15 cellular contexts compared by ENCODE assay signal in genomic region chr5:88758584-88758983, GRCh38.
DNase-seq lines count a peak whose midpoint lies in the region; ATAC-seq and TF ChIP-seq lines count a peak whose summit lies in the region.
"Had no signal": no experiment of that assay in that cellular context is flagged by ENCODE, and none has a peak within 500 bp of the region (broad histone marks: within the 10 kb centered on the region; RNA-seq: fewer than 3 reads in every experiment).

No MANE protein-coding gene starts in this region.

- no peak overlapping the region for H3K9ac ChIP-seq in colonic mucosa (ENCODE audit: low read depth in 2 of 2, low read length in 2 of 2)
- H3K9ac ChIP-seq: BLaER1 treated with 17β-estradiol and CSF1 and Interleukin-3, amounts not matched to agents 10 nM and 100 nM; GM23248 had no signal

- no peak overlapping the region for H3K4me3 ChIP-seq in foreskin fibroblast (ENCODE audit: low read depth in 1 of 2, low read length in 2 of 2)
- H3K4me3 ChIP-seq in colonic mucosa, result no peak overlapping the region
- H3K4me3 ChIP-seq: BLaER1 treated with 17β-estradiol and CSF1 and Interleukin-3, amounts not matched to agents 10 nM and 100 nM; GM23248 had no signal

- H3K9me3 ChIP-seq in colonic mucosa, result no peaks in the 10 kb centered on the region
- H3K9me3 ChIP-seq: BLaER1 treated with 17β-estradiol and CSF1 and Interleukin-3, amounts not matched to agents 10 nM and 100 nM had no signal

- H3K27ac Mint-ChIP-seq in activated CD8-positive, alpha-beta T cell treated with anti-CD3 and anti-CD28 coated beads for 36 hours, result no peak overlapping the region
- no peak overlapping the region for H3K27ac Mint-ChIP-seq in activated CD8-positive, alpha-beta T cell treated with anti-CD3 and anti-CD28 coated beads, Interleukin-2, amount 10 ng/mL, durations not matched to agents 7 days and 5 days
- H3K27ac Mint-ChIP-seq in WTC11, result no peak overlapping the region
- peak overlapping the region in 4 of 6 donors; percentile 9 to 83 (median 78) for H3K27ac Mint-ChIP-seq in naive B cell
- H3K27ac Mint-ChIP-seq in stimulated activated memory B cell treated with anti-CD40 and anti-IgM and Interleukin-4, amounts not matched to agents 10 μg/mL and 1 μg/mL and 100 μg/mL, for 72 hours, result peak overlapping the region; percentile 51
- H3K27ac Mint-ChIP-seq: CD4-positive, CD25-positive, alpha-beta regulatory T cell had no signal

- no peaks in the 10 kb centered on the region for H3K27me3 ChIP-seq in colonic mucosa
- H3K27me3 ChIP-seq: BLaER1 treated with 17β-estradiol and CSF1 and Interleukin-3, amounts not matched to agents 10 nM and 100 nM had no signal

- POLR2A ChIA-PET in activated CD8-positive, alpha-beta T cell treated with anti-CD3 and anti-CD28 coated beads for 36 hours (lab: Charles Lee), result no interaction called here
- POLR2A ChIA-PET in activated CD8-positive, alpha-beta T cell treated with anti-CD3 and anti-CD28 coated beads, Interleukin-2, amount 10 ng/mL, durations not matched to agents 7 days and 5 days (lab: Charles Lee), result no interaction called here
- POLR2A ChIA-PET in WTC11 (lab: Charles Lee), result no interaction called here

- no peak overlapping the region for H3K27ac ChIP-seq in colonic mucosa
- H3K27ac ChIP-seq: 22Rv1, GM23248, HL-60 had no signal

- no peak for TF ChIP-seq CTCF in activated CD8-positive, alpha-beta T cell treated with anti-CD3 and anti-CD28 coated beads for 36 hours (IDR thresholded peaks at IDR 0.05)
- no peak for TF ChIP-seq CTCF in WTC11 (IDR thresholded peaks at IDR 0.05)
- TF ChIP-seq CTCF in foreskin fibroblast (IDR thresholded peaks at IDR 0.05; ENCODE audit: low read depth, low read length), result no peak
- TF ChIP-seq CTCF in colonic mucosa (IDR thresholded peaks at IDR 0.05), result no peak

- H3K36me3 ChIP-seq in colonic mucosa, result no peaks in the 10 kb centered on the region

- CTCF ChIA-PET in activated CD8-positive, alpha-beta T cell treated with anti-CD3 and anti-CD28 coated beads for 36 hours (lab: Charles Lee), result no interaction called here
- CTCF ChIA-PET in activated CD8-positive, alpha-beta T cell treated with anti-CD3 and anti-CD28 coated beads, Interleukin-2, amount 10 ng/mL, durations not matched to agents 7 days and 5 days (lab: Charles Lee), result no interaction called here
- CTCF ChIA-PET in WTC11 (lab: Charles Lee), result no interaction called here

- H3K4me3 Mint-ChIP-seq in activated CD8-positive, alpha-beta T cell treated with anti-CD3 and anti-CD28 coated beads for 36 hours, result no peak overlapping the region
- H3K4me3 Mint-ChIP-seq in activated CD8-positive, alpha-beta T cell treated with anti-CD3 and anti-CD28 coated beads, Interleukin-2, amount 10 ng/mL, durations not matched to agents 7 days and 5 days, result no peak overlapping the region
- no peak overlapping the region for H3K4me3 Mint-ChIP-seq in WTC11
- H3K4me3 Mint-ChIP-seq in naive B cell, result no peak overlapping the region
- no peak overlapping the region for H3K4me3 Mint-ChIP-seq in stimulated activated memory B cell treated with anti-CD40 and anti-IgM and Interleukin-4, amounts not matched to agents 10 μg/mL and 1 μg/mL and 100 μg/mL, for 72 hours
- H3K4me3 Mint-ChIP-seq: CD4-positive, CD25-positive, alpha-beta regulatory T cell had no signal

- no peaks in the 10 kb centered on the region for H3K36me3 Mint-ChIP-seq in activated CD8-positive, alpha-beta T cell treated with anti-CD3 and anti-CD28 coated beads for 36 hours (ENCODE audit: low read depth)
- no peaks in the 10 kb centered on the region for H3K36me3 Mint-ChIP-seq in activated CD8-positive, alpha-beta T cell treated with anti-CD3 and anti-CD28 coated beads, Interleukin-2, amount 10 ng/mL, durations not matched to agents 7 days and 5 days (ENCODE audit: low read depth)
- no peaks in the 10 kb centered on the region for H3K36me3 Mint-ChIP-seq in WTC11
- H3K36me3 Mint-ChIP-seq in naive B cell, result peaks cover 31 to 43% of the 10 kb centered on the region in 2 donors
- peaks cover 55% of the 10 kb centered on the region for H3K36me3 Mint-ChIP-seq in stimulated activated memory B cell treated with anti-CD40 and anti-IgM and Interleukin-4, amounts not matched to agents 10 μg/mL and 1 μg/mL and 100 μg/mL, for 72 hours
- H3K36me3 Mint-ChIP-seq: CD4-positive, CD25-positive, alpha-beta regulatory T cell had no signal

- no peaks in the 10 kb centered on the region for H3K4me1 ChIP-seq in colonic mucosa

- H3K9me3 Mint-ChIP-seq in activated CD8-positive, alpha-beta T cell treated with anti-CD3 and anti-CD28 coated beads for 36 hours, result no peaks in the 10 kb centered on the region
- no peaks in the 10 kb centered on the region for H3K9me3 Mint-ChIP-seq in activated CD8-positive, alpha-beta T cell treated with anti-CD3 and anti-CD28 coated beads, Interleukin-2, amount 10 ng/mL, durations not matched to agents 7 days and 5 days (ENCODE audit: insufficient read depth)
- H3K9me3 Mint-ChIP-seq in WTC11 (no peaks in the 10 kb centered on the region), naive B cell (no peaks in the 10 kb centered on the region)
- no peaks in the 10 kb centered on the region for H3K9me3 Mint-ChIP-seq in stimulated activated memory B cell treated with anti-CD40 and anti-IgM and Interleukin-4, amounts not matched to agents 10 μg/mL and 1 μg/mL and 100 μg/mL, for 72 hours

- peaks cover 14% of the 10 kb centered on the region for H3K27me3 Mint-ChIP-seq in activated CD8-positive, alpha-beta T cell treated with anti-CD3 and anti-CD28 coated beads for 36 hours
- peaks cover 6% of the 10 kb centered on the region for H3K27me3 Mint-ChIP-seq in activated CD8-positive, alpha-beta T cell treated with anti-CD3 and anti-CD28 coated beads, Interleukin-2, amount 10 ng/mL, durations not matched to agents 7 days and 5 days (ENCODE audit: low read depth)
- H3K27me3 Mint-ChIP-seq in WTC11 (ENCODE audit: low read depth), result peaks cover 2% of the 10 kb centered on the region; the same call in 1 of the 2 replicates
- no peaks in the 10 kb centered on the region for H3K27me3 Mint-ChIP-seq in naive B cell
- H3K27me3 Mint-ChIP-seq in stimulated activated memory B cell treated with anti-CD40 and anti-IgM and Interleukin-4, amounts not matched to agents 10 μg/mL and 1 μg/mL and 100 μg/mL, for 72 hours, result no peaks in the 10 kb centered on the region

- ATAC-seq in activated CD8-positive, alpha-beta T cell treated with anti-CD3 and anti-CD28 coated beads for 36 hours, result no peak
- no peak for ATAC-seq in activated CD8-positive, alpha-beta T cell treated with anti-CD3 and anti-CD28 coated beads, Interleukin-2, amount 10 ng/mL, durations not matched to agents 7 days and 5 days
- ATAC-seq in WTC11 (peak; percentile 52; the same call in 1 of the 2 replicates), naive B cell (ENCODE audit: low read depth in 2 of 2) (no peak), GM21619 (IDR thresholded peaks at IDR 0.05; ENCODE audit: unreplicated experiment) (no peak)
- ATAC-seq in stimulated activated memory B cell treated with anti-CD40 and anti-IgM and Interleukin-4, amounts not matched to agents 10 μg/mL and 1 μg/mL and 100 μg/mL, for 72 hours, result no peak

- peaks cover 10% of the 10 kb centered on the region for H3K4me1 Mint-ChIP-seq in activated CD8-positive, alpha-beta T cell treated with anti-CD3 and anti-CD28 coated beads for 36 hours (ENCODE audit: low read depth)
- H3K4me1 Mint-ChIP-seq in activated CD8-positive, alpha-beta T cell treated with anti-CD3 and anti-CD28 coated beads, Interleukin-2, amount 10 ng/mL, durations not matched to agents 7 days and 5 days (ENCODE audit: low read depth), result peaks cover 8% of the 10 kb centered on the region
- H3K4me1 Mint-ChIP-seq in WTC11 (peaks cover 13% of the 10 kb centered on the region), naive B cell (peaks cover 24 to 27% (median 26%) of the 10 kb centered on the region in 3 donors)
- peaks cover 47% of the 10 kb centered on the region for H3K4me1 Mint-ChIP-seq in stimulated activated memory B cell treated with anti-CD40 and anti-IgM and Interleukin-4, amounts not matched to agents 10 μg/mL and 1 μg/mL and 100 μg/mL, for 72 hours
- H3K4me1 Mint-ChIP-seq: CD4-positive, CD25-positive, alpha-beta regulatory T cell had no signal

- DNase-seq in activated CD8-positive, alpha-beta T cell treated with anti-CD3 and anti-CD28 coated beads for 36 hours, result peak; percentile 2
- no peak for DNase-seq in activated CD8-positive, alpha-beta T cell treated with anti-CD3 and anti-CD28 coated beads, Interleukin-2, amount 10 ng/mL, durations not matched to agents 7 days and 5 days
- DNase-seq in WTC11 (ENCODE audit: low spot score) (no peak), naive B cell (no peak), foreskin fibroblast (no peak), colonic mucosa (no peak)
- DNase-seq: CD4-positive, CD25-positive, alpha-beta regulatory T cell; DMS53; GM23248; H7 had no signal

- intact Hi-C loops in activated CD8-positive, alpha-beta T cell treated with anti-CD3 and anti-CD28 coated beads for 36 hours (cut with micrococcal nuclease), result no loop called here
- intact Hi-C loops in colonic mucosa (cut with DNase I), result no loop called here

TF ChIP-seq in WTC11, 78 proteins besides CTCF, POLR2A, EP300 and RAD21 (continues in another document):
- TF ChIP-seq JUN (CRISPR knock-in tag; IDR thresholded peaks at IDR 0.05) (no peak), ETV6 (CRISPR knock-in tag; IDR thresholded peaks at IDR 0.05) (no peak), ZNF416 (CRISPR knock-in tag; IDR thresholded peaks at IDR 0.05) (no peak), RELA (CRISPR knock-in tag; IDR thresholded peaks at IDR 0.05; ENCODE audit: borderline replicate concordance) (no peak), E2F1 (CRISPR knock-in tag; IDR thresholded peaks at IDR 0.05) (no peak)

Comparison
In these comparisons a context has a peak if more than half of its experiments do, and no peak if none do; other contexts are left out.
1. H3K27ac Mint-ChIP-seq: peak in naive B cell (4 of 6) and stimulated activated memory B cell treated with anti-CD40 and anti-IgM and Interleukin-4, amounts not matched to agents 10 μg/mL and 1 μg/mL and 100 μg/mL, for 72 hours (single experiment); none in activated CD8-positive, alpha-beta T cell treated with anti-CD3 and anti-CD28 coated beads for 36 hours (single experiment), activated CD8-positive, alpha-beta T cell treated with anti-CD3 and anti-CD28 coated beads, Interleukin-2, amount 10 ng/mL, durations not matched to agents 7 days and 5 days (single experiment) and WTC11 (single experiment).